13 cellular contexts compared by ENCODE assay signal in the genomic region with DNA sequence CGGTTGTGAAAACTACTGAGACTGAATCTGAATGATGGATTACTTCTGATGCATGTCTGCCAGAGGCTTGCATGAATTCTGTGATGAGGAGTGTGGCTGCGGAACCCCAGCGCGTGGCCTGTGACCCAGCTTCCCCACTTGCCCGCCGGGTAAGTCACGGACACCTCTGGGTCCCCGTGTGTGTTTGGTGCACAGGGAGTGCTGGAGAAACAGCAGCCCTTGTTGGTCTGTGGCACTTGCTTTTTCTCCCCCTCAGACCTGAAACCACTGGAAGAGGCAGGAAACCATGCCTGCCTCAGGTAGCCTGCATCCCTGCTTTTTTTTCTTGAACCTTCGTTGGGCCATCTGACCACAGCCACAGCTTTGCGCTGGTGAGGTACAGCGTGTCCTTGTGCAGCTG. TPM values are rescaled to one million over a fixed set of nuclear protein-coding genes. Genes with fewer than 3 reads are reported as not detected.
A peak's percentile ranks its signal among the peaks of the same experiment; 100 is the strongest.
DNase-seq lines count a peak whose midpoint lies in the region; ATAC-seq and TF ChIP-seq lines count a peak whose summit lies in the region.
"Had no signal": no experiment of that assay in that cellular context is flagged by ENCODE, and none has a peak within 500 bp of the region (broad histone marks: within the 10 kb centered on the region; RNA-seq: fewer than 3 reads in every experiment).

No MANE protein-coding gene starts in this region.

- no peak for DNase-seq in left ventricle myocardium inferior
- no peak for DNase-seq in Right ventricle myocardium inferior (ENCODE audit: missing footprints)
- no peak for DNase-seq in brain microvascular endothelial cell
- DNase-seq in type B pancreatic cell (ENCODE audit: extremely low spot score, unreplicated experiment): peak; percentile 62
- DNase-seq in NCI-H510A (lab: John Stamatoyannopoulos, UW): no peak
- no peak for DNase-seq in Calu3
- DNase-seq: CD4-positive, alpha-beta memory T cell; cortex of kidney; KG1; naive thymus-derived CD4-positive, alpha-beta T cell; NCI-H510A treated with DMSO at 0.1 percent for 48 hours had no signal

- no peak overlapping the region for H3K4me3 Mint-ChIP-seq in type B pancreatic cell
- H3K4me3 Mint-ChIP-seq in Calu3 (ENCODE audit: low read depth, unreplicated experiment): no peak overlapping the region

- H3K9me3 ChIP-seq in left ventricle myocardium inferior (replicated peaks): no peaks in the 10 kb centered on the region
- H3K9me3 ChIP-seq in mucosa of stomach (ENCODE audit: control insufficient read depth, low read length): no peaks in the 10 kb centered on the region

- in situ Hi-C loops in brain microvascular endothelial cell (cut with HindIII; ENCODE audit: low pct_ligation_motif_present, low sequenced_read_pairs): no loop called here

- H3K36me3 Mint-ChIP-seq in type B pancreatic cell: peaks cover 14% of the 10 kb centered on the region
- peaks cover 28% of the 10 kb centered on the region for H3K36me3 Mint-ChIP-seq in Calu3 (ENCODE audit: insufficient read depth, unreplicated experiment)

- H3K27ac ChIP-seq in left ventricle myocardium inferior (replicated peaks): peak overlapping the region; percentile 14
- H3K27ac ChIP-seq in brain microvascular endothelial cell: peak overlapping the region; percentile 3

- H3K4me1 Mint-ChIP-seq in type B pancreatic cell (ENCODE audit: unreplicated experiment): peaks cover 44% of the 10 kb centered on the region
- peaks cover 27% of the 10 kb centered on the region for H3K4me1 Mint-ChIP-seq in Calu3 (ENCODE audit: low read depth, unreplicated experiment)

- H3K4me3 ChIP-seq in left ventricle myocardium inferior (peak overlapping the region; percentile 3), brain microvascular endothelial cell (ENCODE audit: low read depth, low read length) (no peak overlapping the region), mucosa of stomach (ENCODE audit: low read length) (no peak overlapping the region)

- H3K9ac ChIP-seq in mucosa of stomach (ENCODE audit: low read length): peak overlapping the region; percentile 36

- BruUV-seq in Calu3 (replicated peaks; lab: Mats Ljungman, UMichigan): no TSS peak

- CTCF ChIA-PET in Calu3 (lab: Charles Lee): no interaction called here

- intact Hi-C loops in left ventricle myocardium inferior (cut with micrococcal nuclease): no loop called here
- intact Hi-C loops in Right ventricle myocardium inferior (cut with DNase I): no loop called here
- intact Hi-C loops in Calu3 (cut with micrococcal nuclease; ENCODE audit: unreplicated experiment): no loop called here

- H3K27me3 Mint-ChIP-seq in type B pancreatic cell (no peaks in the 10 kb centered on the region), Calu3 (ENCODE audit: unreplicated experiment) (no peaks in the 10 kb centered on the region)
- H3K27me3 Mint-ChIP-seq: CD4-positive, alpha-beta memory T cell; naive thymus-derived CD4-positive, alpha-beta T cell had no signal

- no peak for ATAC-seq in Right ventricle myocardium inferior
- ATAC-seq in GM19467 (IDR thresholded peaks at IDR 0.05; ENCODE audit: unreplicated experiment): no peak
- ATAC-seq: naive thymus-derived CD4-positive, alpha-beta T cell had no signal

- peak overlapping the region; percentile 81 for H3K27ac Mint-ChIP-seq in type B pancreatic cell
- H3K27ac Mint-ChIP-seq in Calu3 (ENCODE audit: unreplicated experiment): no peak overlapping the region

- H3K9me3 Mint-ChIP-seq in type B pancreatic cell (no peaks in the 10 kb centered on the region), Calu3 (ENCODE audit: low read depth, unreplicated experiment) (no peaks in the 10 kb centered on the region)
- H3K9me3 Mint-ChIP-seq: CD4-positive, alpha-beta memory T cell had no signal

- TF ChIP-seq CTCF in left ventricle myocardium inferior (IDR thresholded peaks at IDR 0.05; ENCODE audit: borderline replicate concordance): no peak
- TF ChIP-seq CTCF in brain microvascular endothelial cell (IDR thresholded peaks at IDR 0.05; ENCODE audit: low read depth, low read length, missing control alignments): no peak
- no peak for TF ChIP-seq CTCF in type B pancreatic cell (conservative IDR thresholded peaks at IDR 0.05)
- no peak for TF ChIP-seq CTCF in Calu3 (IDR thresholded peaks at IDR 0.05; ENCODE audit: unreplicated experiment)

- H3K27me3 ChIP-seq in left ventricle myocardium inferior (ENCODE audit: low read depth): no peaks in the 10 kb centered on the region
- H3K27me3 ChIP-seq in brain microvascular endothelial cell (replicated peaks): no peaks in the 10 kb centered on the region
- H3K27me3 ChIP-seq in mucosa of stomach (ENCODE audit: control insufficient read depth, insufficient read depth, low read length): no peaks in the 10 kb centered on the region

- H3K4me1 ChIP-seq in left ventricle myocardium inferior (peaks cover 69% of the 10 kb centered on the region), mucosa of stomach (ENCODE audit: control insufficient read depth, insufficient read depth, low read length) (peaks cover 50% of the 10 kb centered on the region)

- peaks cover 20% of the 10 kb centered on the region for H3K36me3 ChIP-seq in left ventricle myocardium inferior
- H3K36me3 ChIP-seq in brain microvascular endothelial cell (replicated peaks): peaks cover 3% of the 10 kb centered on the region
- H3K36me3 ChIP-seq in mucosa of stomach (ENCODE audit: control insufficient read depth, insufficient read depth, low read length): no peaks in the 10 kb centered on the region

RNA-seq across cellular contexts. Expression of gene TADA2B, which starts 51.9 kb away (rescaled TPM):
- total RNA-seq in left ventricle myocardium inferior (33.7 TPM), Right ventricle myocardium inferior (33.3 TPM), type B pancreatic cell (ENCODE audit: low replicate concordance) (21.7 and 23.1 TPM in 2 replicates), Calu3 (2022) (15.1 and 15.8 TPM in 2 replicates)
